Comparison of ENCODE assay signal across 1 cellular context in the genomic region with DNA sequence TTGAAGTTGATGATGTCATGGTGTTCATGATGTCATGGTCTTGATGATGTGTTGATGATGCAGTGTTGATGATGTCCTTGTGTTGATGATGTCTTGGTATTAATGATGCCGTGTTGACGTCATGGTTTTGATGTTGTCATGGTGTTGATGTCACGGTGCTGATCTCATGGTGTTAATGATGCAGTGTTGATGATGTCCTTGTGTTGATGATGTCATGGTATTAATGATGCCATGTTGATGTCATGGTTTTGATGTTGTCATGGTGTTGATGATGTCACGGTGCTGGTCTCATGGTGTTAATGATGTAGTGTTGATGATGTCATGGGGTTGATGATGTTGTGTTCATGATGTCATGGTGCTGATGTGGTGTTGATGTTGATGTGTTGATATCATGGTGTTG.
TF ChIP-seq lines count a peak whose summit lies in the region.

No MANE protein-coding gene starts in this region.

TF ChIP-seq in HEK293, 187 proteins besides CTCF, POLR2A, EP300 and RAD21 (continued from another document):
- TF ChIP-seq, protein P1, sequence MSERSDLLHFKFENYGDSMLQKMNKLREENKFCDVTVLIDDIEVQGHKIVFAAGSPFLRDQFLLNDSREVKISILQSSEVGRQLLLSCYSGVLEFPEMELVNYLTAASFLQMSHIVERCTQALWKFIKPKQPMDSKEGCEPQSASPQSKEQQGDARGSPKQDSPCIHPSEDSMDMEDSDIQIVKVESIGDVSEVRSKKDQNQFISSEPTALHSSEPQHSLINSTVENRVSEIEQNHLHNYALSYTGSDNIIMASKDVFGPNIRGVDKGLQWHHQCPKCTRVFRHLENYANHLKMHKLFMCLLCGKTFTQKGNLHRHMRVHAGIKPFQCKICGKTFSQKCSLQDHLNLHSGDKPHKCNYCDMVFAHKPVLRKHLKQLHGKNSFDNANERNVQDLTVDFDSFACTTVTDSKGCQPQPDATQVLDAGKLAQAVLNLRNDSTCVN (tag by site-specific recombination; optimal IDR thresholded peaks at IDR 0.05) = no peak
- TF ChIP-seq ZFP69B (tag by site-specific recombination; IDR thresholded peaks at IDR 0.05) (no peak; the same call in 1 of the 2 replicates), ZNF132 (tag by site-specific recombination; IDR thresholded peaks at IDR 0.05; ENCODE audit: borderline replicate concordance) (no peak), YY2 (tag by site-specific recombination; IDR thresholded peaks at IDR 0.05) (peak; percentile 91), ZNF354C (tag by site-specific recombination; IDR thresholded peaks at IDR 0.05; ENCODE audit: borderline replicate concordance, low read depth) (no peak), ZNF707 (tag by site-specific recombination; IDR thresholded peaks at IDR 0.05) (no peak), ZNF404 (tag by site-specific recombination; IDR thresholded peaks at IDR 0.05) (peak; percentile 94)
TF ChIP-seq in HEK293: peak in this region for 20.
